8 cellular contexts compared by ENCODE assay signal in genomic region chr9:94002316-94003140, GRCh38. TPM values are rescaled to one million over a fixed set of nuclear protein-coding genes. Genes with fewer than 3 reads are reported as not detected.
DNase-seq lines count a peak whose midpoint lies in the region; ATAC-seq and TF ChIP-seq lines count a peak whose summit lies in the region.

No MANE protein-coding gene starts in this region.

- no peaks in the 10 kb centered on the region for H3K9me3 Mint-ChIP-seq in T-helper 2 cell treated with Interferon-gamma antibody and Interleukin-4, amounts not matched to agents 5 μg/mL and 100 μg/mL, for 36 hours

- H2AFZ ChIP-seq in smooth muscle cell (ENCODE audit: low read depth) = no peak overlapping the region

- no peak overlapping the region for H3K27ac Mint-ChIP-seq in T-helper 2 cell treated with Interferon-gamma antibody and Interleukin-4, amounts not matched to agents 5 μg/mL and 100 μg/mL, for 36 hours

- no peaks in the 10 kb centered on the region for H3K36me3 ChIP-seq in smooth muscle cell (ENCODE audit: low read depth)

- H3F3A ChIP-seq in smooth muscle cell (ENCODE audit: low read depth) = no peaks in the 10 kb centered on the region

- H3K27me3 Mint-ChIP-seq in T-helper 2 cell treated with Interferon-gamma antibody and Interleukin-4, amounts not matched to agents 5 μg/mL and 100 μg/mL, for 36 hours (ENCODE audit: low read depth) = peaks cover 6% of the 10 kb centered on the region

- H3K9me3 ChIP-seq in smooth muscle cell (replicated peaks; ENCODE audit: low read depth) = no peaks in the 10 kb centered on the region

- no peak overlapping the region for H3K4me2 ChIP-seq in smooth muscle cell

- H3K4me3 ChIP-seq in GM12875 (ENCODE audit: low read depth, low read length) = no peak overlapping the region
- H3K4me3 ChIP-seq in smooth muscle cell = no peak overlapping the region

- no peak overlapping the region for H3K4me3 Mint-ChIP-seq in T-helper 2 cell treated with Interferon-gamma antibody and Interleukin-4, amounts not matched to agents 5 μg/mL and 100 μg/mL, for 36 hours

- H3K4me1 Mint-ChIP-seq in T-helper 2 cell treated with Interferon-gamma antibody and Interleukin-4, amounts not matched to agents 5 μg/mL and 100 μg/mL, for 36 hours (ENCODE audit: low read depth) = no peaks in the 10 kb centered on the region

- H3K27me3 ChIP-seq in foreskin keratinocyte = peaks cover 20% of the 10 kb centered on the region
- H3K27me3 ChIP-seq in smooth muscle cell (ENCODE audit: low read depth) = no peaks in the 10 kb centered on the region

- 24% methylated on average over 6 of the region's 6 CpGs for WGBS in smooth muscle cell (ENCODE audit: low lambda C conversion rate)

- DNase-seq in AG20443 (ENCODE audit: low spot score) (peak; percentile 40), NCI-H2029 (lab: John Stamatoyannopoulos, UW) (peak; percentile 64), foreskin keratinocyte (peak in 1 of 2 donors; percentile 26), smooth muscle cell (lab: John Stamatoyannopoulos, UW; ENCODE audit: unreplicated experiment) (no peak), NCI-H446 treated with DMSO at 0.1 percent for 48 hours (lab: John Stamatoyannopoulos, UW) (no peak)
- DNase-seq in T-helper 2 cell treated with Interferon-gamma antibody and Interleukin-4, amounts not matched to agents 5 μg/mL and 100 μg/mL, for 36 hours (ENCODE audit: low spot score) = peak; percentile 10

- H4K20me1 ChIP-seq in smooth muscle cell (ENCODE audit: low read depth) = no peaks in the 10 kb centered on the region

- H3K27ac ChIP-seq in foreskin keratinocyte = no peak overlapping the region
- H3K27ac ChIP-seq in smooth muscle cell (ENCODE audit: low read depth) = no peak overlapping the region

- no peaks in the 10 kb centered on the region for H3K36me3 Mint-ChIP-seq in T-helper 2 cell treated with Interferon-gamma antibody and Interleukin-4, amounts not matched to agents 5 μg/mL and 100 μg/mL, for 36 hours (ENCODE audit: low read depth)

- ATAC-seq in foreskin keratinocyte = peak; percentile 36
- ATAC-seq in HG02981 (IDR thresholded peaks at IDR 0.05; ENCODE audit: unreplicated experiment) = no peak

- no peaks in the 10 kb centered on the region for H3K79me2 ChIP-seq in smooth muscle cell (ENCODE audit: low read depth)

- H3K9ac ChIP-seq in smooth muscle cell (ENCODE audit: low read depth) = no peak overlapping the region

- H3K4me1 ChIP-seq in foreskin keratinocyte (no peaks in the 10 kb centered on the region), smooth muscle cell (ENCODE audit: low read depth) (no peaks in the 10 kb centered on the region)

- TF ChIP-seq CTCF in GM12875 (IDR thresholded peaks at IDR 0.05; ENCODE audit: borderline replicate concordance, insufficient read depth, low read depth, low read length) = peak; percentile 58; the same call in 1 of the 2 replicates
- peak; percentile 74 for TF ChIP-seq CTCF in foreskin keratinocyte (conservative IDR thresholded peaks at IDR 0.05)
- TF ChIP-seq CTCF in smooth muscle cell (IDR thresholded peaks at IDR 0.05; ENCODE audit: borderline replicate concordance, insufficient read depth, poor library complexity, severe bottlenecking) = peak; percentile 69

RNA-seq across cellular contexts. Expression of gene BARX1, which starts 47.4 kb away (rescaled TPM):
- not detected in 2 replicates for total RNA-seq in foreskin keratinocyte
- polyA plus RNA-seq in foreskin keratinocyte = not detected in 2 replicates
- total RNA-seq in smooth muscle cell = 3.2 and 6.1 TPM in 2 replicates
- polyA plus RNA-seq in smooth muscle cell = 6.1 and 11.5 TPM in 2 replicates

Comparison
In these comparisons a context has a peak if more than half of its experiments do, and no peak if none do; other contexts are left out.
1. DNase-seq: peak in AG20443 (single experiment), NCI-H2029 (single experiment) and T-helper 2 cell treated with Interferon-gamma antibody and Interleukin-4, amounts not matched to agents 5 μg/mL and 100 μg/mL, for 36 hours (single experiment); none in smooth muscle cell (single experiment) and NCI-H446 treated with DMSO at 0.1 percent for 48 hours (single experiment).
2. Peak in every context shown above with its lines, with median percentiles within 50 percentile points of each other: CTCF ChIP-seq.